ENCODE assay signal across 8 cellular contexts in genomic region chr1:93344886-93345632, GRCh38.
DNase-seq lines count a peak whose midpoint lies in the region; TF ChIP-seq lines count a peak whose summit lies in the region.

No MANE protein-coding gene starts in this region.

- H3K27ac ChIP-seq in SK-N-MC, result peak overlapping the region; percentile 99

- H3K27me3 ChIP-seq in GM06990 (replicated peaks; ENCODE audit: control insufficient read depth, insufficient read depth, low read length), result no peaks in the 10 kb centered on the region

- no peaks in the 10 kb centered on the region for H3K9me3 Mint-ChIP-seq in nephron

- peak overlapping the region; percentile 99 for H3K9ac ChIP-seq in SK-N-MC (ENCODE audit: insufficient read length)

- H3K9me3 ChIP-seq in SK-N-MC (ENCODE audit: low read depth, low read length), result no peaks in the 10 kb centered on the region

- DNase-seq in GM06990 (ENCODE audit: extremely low read depth, insufficient read length), result no peak
- DNase-seq in HEK293T (ENCODE audit: extremely low spot score), result no peak
- no peak for DNase-seq in SK-N-MC (ENCODE audit: low read depth, low spot score)
- DNase-seq in epithelial cell of esophagus (ENCODE audit: low read depth), result peak; percentile 12
- no peak for DNase-seq in germinal center (ENCODE audit: low spot score)
- DNase-seq in glomerular visceral epithelial cell (ENCODE audit: extremely low spot score), result no peak
- DNase-seq in activated gamma-delta T cell (lab: John Stamatoyannopoulos, UW), result no peak

- peaks cover 4% of the 10 kb centered on the region for H3K36me3 Mint-ChIP-seq in nephron (ENCODE audit: low read depth)

- H3K4me3 Mint-ChIP-seq in nephron, result peak overlapping the region; percentile 94 to 99 (median 94)

- H3K4me1 Mint-ChIP-seq in nephron, result peaks cover 21% of the 10 kb centered on the region

- TF ChIP-seq CTCF in GM06990 (IDR thresholded peaks at IDR 0.05; ENCODE audit: insufficient read depth, low read length, poor library complexity, severe bottlenecking) (no peak), epithelial cell of esophagus (IDR thresholded peaks at IDR 0.05; ENCODE audit: insufficient read depth, low read depth, low read length, missing control alignments) (no peak), nephron (IDR thresholded peaks at IDR 0.05; ENCODE audit: unreplicated experiment in 3 of 3) (no peak)

- H3K36me3 ChIP-seq in GM06990 (ENCODE audit: control insufficient read depth, insufficient read depth, low read length) (no peaks in the 10 kb centered on the region), SK-N-MC (ENCODE audit: insufficient read depth, low read length) (peaks cover 4% of the 10 kb centered on the region; the same call in 1 of the 2 replicates)

- POLR2A ChIA-PET in HEK293T (lab: Yijun Ruan, JAX), result interaction anchor here (1.0 to 2.7 kb wide), 17 partner anchors 9 to 499 kb away, joined by 3 to 40 read pairs (median 5); partner anchors contain the start of gene MTF2

- peak overlapping the region; percentile 96 for H3K4me3 ChIP-seq in GM06990 (replicated peaks; ENCODE audit: low read depth, low read length)
- H3K4me3 ChIP-seq in SK-N-MC, result peak overlapping the region; percentile 97
- H3K4me3 ChIP-seq in epithelial cell of esophagus (ENCODE audit: low read length), result peak overlapping the region; percentile 90

- no peaks in the 10 kb centered on the region for H3K27me3 Mint-ChIP-seq in nephron (ENCODE audit: low read depth)

- H3K27ac Mint-ChIP-seq in nephron, result peak overlapping the region; percentile 99 to 100 (median 100)

- CTCF ChIA-PET in HEK293T (lab: Yijun Ruan, JAX), result no interaction called here

TF ChIP-seq in HEK293T, 16 proteins besides CTCF, POLR2A, EP300 and RAD21:
- TF ChIP-seq ZNF384 (IDR thresholded peaks at IDR 0.05) (peak; percentile 51), LEF1 (IDR thresholded peaks at IDR 0.05; ENCODE audit: borderline replicate concordance) (no peak), BHLHE40 (IDR thresholded peaks at IDR 0.05; ENCODE audit: borderline replicate concordance) (no peak), SUZ12 (IDR thresholded peaks at IDR 0.05) (no peak), ARNT (IDR thresholded peaks at IDR 0.05) (no peak), NFRKB (IDR thresholded peaks at IDR 0.05) (peak; percentile 48; the same call in 1 of the 2 replicates), CTBP1 (IDR thresholded peaks at IDR 0.05; ENCODE audit: borderline replicate concordance) (no peak)
